ENCODE assay signal across 14 cellular contexts in genomic region chr14:35042632-35043031, GRCh38.
"Had no signal": no experiment of that assay in that cellular context is flagged by ENCODE, and none has a peak within 500 bp of the region (broad histone marks: within the 10 kb centered on the region; RNA-seq: fewer than 3 reads in every experiment).

No MANE protein-coding gene starts in this region.

- DNase-seq: activated CD4-positive, alpha-beta T cell treated with anti-CD3 and anti-CD28 coated beads, Interleukin-2, amount 50 U/mL, for 4 hours; activated gamma-delta T cell treated with Interleukin-2 at 50 U/mL for 16 hours; caudate nucleus; foreskin melanocyte; glutamatergic neuron; lower lobe of right lung; midbrain; occipital lobe; stimulated activated CD4-positive, alpha-beta T cell treated with anti-CD3 and anti-CD28 coated beads, Interleukin-15, amount 100 ng/mL, for 24 hours; stimulated activated CD4-positive, alpha-beta T cell treated with anti-CD3 and anti-CD28 coated beads, Interleukin-2, amount 100 ng/mL, for 48 hours; stomach; SW 1271 had no signal

- H3K27me3 ChIP-seq: stomach had no signal

- ATAC-seq: lower lobe of right lung had no signal

- H3K27ac Mint-ChIP-seq: activated T-helper 1 cell treated with anti-CD3 and anti-CD28 coated beads, Interleukin-12 subunit alpha, Interleukin-12 subunit beta, Interleukin-2, Interleukin-4 antibody, amounts not matched to agents 30 ng/mL and 10 ng/mL and 1 ng/mL, durations not matched to agents 14 hours and 24 hours and 36 hours; brain had no signal

- H3K36me3 ChIP-seq: lower lobe of right lung, stomach had no signal

- H3K27ac ChIP-seq: lower lobe of right lung, stomach had no signal

- H3K9me3 Mint-ChIP-seq: activated T-helper 1 cell treated with anti-CD3 and anti-CD28 coated beads, Interleukin-12 subunit alpha, Interleukin-12 subunit beta, Interleukin-2, Interleukin-4 antibody, amounts not matched to agents 30 ng/mL and 10 ng/mL and 1 ng/mL, durations not matched to agents 14 hours and 24 hours and 36 hours had no signal

- H3K4me3 ChIP-seq: lower lobe of right lung, stomach had no signal

- H3K9me3 ChIP-seq: lower lobe of right lung, stomach had no signal

- H3K4me3 Mint-ChIP-seq: activated T-helper 1 cell treated with anti-CD3 and anti-CD28 coated beads, Interleukin-12 subunit alpha, Interleukin-12 subunit beta, Interleukin-2, Interleukin-4 antibody, amounts not matched to agents 30 ng/mL and 10 ng/mL and 1 ng/mL, durations not matched to agents 14 hours and 24 hours and 36 hours had no signal
